Comparison of ENCODE assay signal across 9 cellular contexts in the genomic region with DNA sequence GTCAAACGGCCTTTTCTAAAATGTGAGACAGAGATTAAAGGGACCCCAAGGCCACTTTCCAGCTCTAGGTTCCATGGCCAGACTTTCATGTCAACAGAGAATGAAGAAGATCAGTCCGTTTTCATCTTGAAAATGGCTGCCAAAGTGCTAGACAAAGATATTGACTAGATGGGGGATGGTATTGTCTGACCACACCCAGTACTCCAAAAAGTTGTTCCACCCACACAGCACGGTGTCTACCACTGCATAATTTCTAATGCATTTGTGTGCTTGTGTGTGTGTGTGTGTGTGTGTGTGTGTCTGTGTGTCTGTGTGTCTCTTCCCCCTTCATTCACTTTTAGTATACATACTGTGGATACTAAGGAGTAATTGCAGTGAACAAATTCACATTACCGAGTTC. TPM values are rescaled to one million over a fixed set of nuclear protein-coding genes. Genes with fewer than 3 reads are reported as not detected.
DNase-seq lines count a peak whose midpoint lies in the region; ATAC-seq and TF ChIP-seq lines count a peak whose summit lies in the region.
"Had no signal": no experiment of that assay in that cellular context is flagged by ENCODE, and none has a peak within 500 bp of the region (broad histone marks: within the 10 kb centered on the region; RNA-seq: fewer than 3 reads in every experiment).

No MANE protein-coding gene starts in this region.

- DNase-seq in Daoy (ENCODE audit: low read depth) (peak; percentile 63), RPMI7951 (ENCODE audit: low read depth) (peak; percentile 81), foreskin fibroblast (peak in 1 of 2 donors; percentile 74), SKM-1 treated with dmso at 0.1 percent for 144 hours (lab: John Stamatoyannopoulos, UW; ENCODE audit: unreplicated experiment) (no peak), NCI-H128 (lab: John Stamatoyannopoulos, UW; ENCODE audit: unreplicated experiment) (no peak)

- peaks cover 2% of the 10 kb centered on the region for H3K4me1 ChIP-seq in parathyroid adenoma

- H3K27ac ChIP-seq in parathyroid adenoma: no peak overlapping the region
- H3K27ac ChIP-seq: RWPE1 had no signal

- no peaks in the 10 kb centered on the region for H3K36me3 ChIP-seq in parathyroid adenoma (ENCODE audit: control insufficient read depth, insufficient read depth, low read length)

- no peak for ATAC-seq in GM18867 (IDR thresholded peaks at IDR 0.05; ENCODE audit: unreplicated experiment)
- no peak for ATAC-seq in HG02763 (IDR thresholded peaks at IDR 0.05; ENCODE audit: unreplicated experiment)

- TF ChIP-seq CTCF in foreskin fibroblast (IDR thresholded peaks at IDR 0.05; ENCODE audit: low read depth, low read length) (no peak), parathyroid adenoma (IDR thresholded peaks at IDR 0.05) (no peak)

- H3K79me2 ChIP-seq in parathyroid adenoma: no peaks in the 10 kb centered on the region

- peak overlapping the region; percentile 81 to 95 for H3K4me3 ChIP-seq in foreskin fibroblast (ENCODE audit: low read depth in 1 of 2, low read length in 2 of 2)
- H3K4me3 ChIP-seq in parathyroid adenoma (ENCODE audit: low read depth, low read length): peak overlapping the region; percentile 35

- H3K27me3 ChIP-seq in parathyroid adenoma (ENCODE audit: control insufficient read depth, insufficient read depth, low read length): no peaks in the 10 kb centered on the region

- H3K9me3 ChIP-seq in parathyroid adenoma (ENCODE audit: control insufficient read depth, low read length): no peaks in the 10 kb centered on the region

- H3K4me2 ChIP-seq in parathyroid adenoma (ENCODE audit: low read length): no peak overlapping the region

- H2AFZ ChIP-seq in parathyroid adenoma: no peak overlapping the region

- H3K9ac ChIP-seq in parathyroid adenoma: no peak overlapping the region

RNA-seq across cellular contexts. Expression of a gene that starts 1.3 kb away (rescaled TPM):
- total RNA-seq in Daoy (2014; rRNA removed; shearing (Covaris generic)): 596 and 732 TPM in 2 replicates
- 1,601 and 1,652 TPM in 2 replicates for total RNA-seq in RPMI7951 (2014; rRNA removed; shearing (Covaris generic))

Comparison
In these comparisons a context has a peak if more than half of its experiments do, and no peak if none do; other contexts are left out.
1. DNase-seq: peak in Daoy (single experiment) and RPMI7951 (single experiment); none in SKM-1 treated with dmso at 0.1 percent for 144 hours (single experiment) and NCI-H128 (single experiment).